1 cellular context compared by ENCODE assay signal in genomic region chr12:21562859-21563258, GRCh38.
TF ChIP-seq lines count a peak whose summit lies in the region.

No MANE protein-coding gene starts in this region.

TF ChIP-seq in liver, 16 proteins besides CTCF, POLR2A, EP300 and RAD21 (continued from another document):
- TF ChIP-seq YY1 (IDR thresholded peaks at IDR 0.05), result peak; percentile 49
- no peak for TF ChIP-seq NR2F2 (IDR thresholded peaks at IDR 0.05)
- TF ChIP-seq FOXA2 (IDR thresholded peaks at IDR 0.05), result peak; percentile 74
